ENCODE assay signal across 7 cellular contexts in the genomic region with DNA sequence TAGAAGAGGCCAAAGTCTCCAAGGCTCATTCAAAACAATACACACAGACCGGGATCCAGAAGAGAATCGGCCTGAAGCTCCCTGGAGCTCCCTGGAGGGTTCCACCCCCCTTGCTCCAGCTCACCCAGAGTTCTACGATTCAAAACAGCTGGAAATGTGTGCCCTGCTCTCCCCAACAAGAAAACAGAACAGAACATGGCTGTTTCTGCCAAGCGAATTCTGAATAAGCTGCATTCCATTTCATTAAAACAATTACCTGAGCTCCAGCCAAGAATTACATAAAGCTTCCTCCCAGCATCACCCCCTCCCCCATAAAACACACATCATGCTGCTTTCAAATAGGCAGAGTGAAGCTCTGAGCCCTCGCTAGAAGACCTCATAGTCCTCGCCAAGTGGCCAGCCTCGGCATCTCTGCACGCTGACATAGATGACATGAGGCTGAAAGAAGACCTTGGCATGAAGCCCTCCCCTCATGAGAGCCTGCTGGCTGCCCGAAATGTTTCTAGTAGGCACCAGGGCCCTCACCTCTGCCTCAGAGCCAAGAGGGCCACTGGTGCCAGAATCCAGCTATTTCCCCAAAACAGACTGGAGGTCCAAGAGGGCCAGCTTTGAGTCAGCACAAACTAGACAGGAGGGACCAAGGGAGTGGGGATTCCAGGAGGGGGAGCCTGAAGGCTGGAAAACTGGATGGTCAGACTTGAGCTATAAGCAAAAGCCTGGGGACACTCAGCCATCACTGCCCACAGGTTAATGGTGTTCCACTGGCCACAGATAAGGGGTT.
DNase-seq lines count a peak whose midpoint lies in the region; ATAC-seq and TF ChIP-seq lines count a peak whose summit lies in the region.

No MANE protein-coding gene starts in this region.

- no peaks in the 10 kb centered on the region for H3K27me3 Mint-ChIP-seq in stimulated activated naive CD8-positive, alpha-beta T cell treated with anti-CD3 and anti-CD28 coated beads, Interleukin-15, amount 100 ng/mL, for 72 hours

- peaks cover 49% of the 10 kb centered on the region for H3K4me1 ChIP-seq in stomach smooth muscle (ENCODE audit: control insufficient read depth, insufficient read depth, low read length)

- H3K27ac ChIP-seq in stomach smooth muscle (ENCODE audit: low read length): peak overlapping the region; percentile 87

- peaks cover 84% of the 10 kb centered on the region for H3K4me1 Mint-ChIP-seq in stimulated activated naive CD8-positive, alpha-beta T cell treated with anti-CD3 and anti-CD28 coated beads, Interleukin-15, amount 100 ng/mL, for 72 hours

- H3K27me3 ChIP-seq in stomach smooth muscle (ENCODE audit: control insufficient read depth in 1 of 2, insufficient read depth in 2 of 2, low read length in 2 of 2): no peaks in the 10 kb centered on the region

- DNase-seq in LNCaP clone FGC (ENCODE audit: low read depth) (peak; percentile 89), brain pericyte (ENCODE audit: low read depth, low spot score) (peak; percentile 78), inferior parietal cortex (ENCODE audit: extremely low spot score) (peak; percentile 41)
- no peak for DNase-seq in stimulated activated naive CD8-positive, alpha-beta T cell treated with anti-CD3 and anti-CD28 coated beads, Interleukin-15, amount 100 ng/mL, for 72 hours
- no peak for DNase-seq in central memory CD4-positive, alpha-beta T cell

- H3K4me3 ChIP-seq in LNCaP clone FGC (ENCODE audit: low read depth, low read length): no peak overlapping the region
- peak overlapping the region; percentile 41 to 49 for H3K4me3 ChIP-seq in stomach smooth muscle (ENCODE audit: low read length in 2 of 2)

- H3K4me3 Mint-ChIP-seq in stimulated activated naive CD8-positive, alpha-beta T cell treated with anti-CD3 and anti-CD28 coated beads, Interleukin-15, amount 100 ng/mL, for 72 hours: no peak overlapping the region

- H3K9me3 Mint-ChIP-seq in stimulated activated naive CD8-positive, alpha-beta T cell treated with anti-CD3 and anti-CD28 coated beads, Interleukin-15, amount 100 ng/mL, for 72 hours: no peaks in the 10 kb centered on the region

- H3K36me3 ChIP-seq in stomach smooth muscle (ENCODE audit: control insufficient read depth in 2 of 2, insufficient read depth in 2 of 2, low read length in 2 of 2): peaks cover 0 to 2% of the 10 kb centered on the region in 2 donors

- H3K9ac ChIP-seq in stomach smooth muscle (ENCODE audit: low read length in 2 of 2): peak overlapping the region; percentile 34 to 58

- no peak overlapping the region for H3K27ac Mint-ChIP-seq in stimulated activated naive CD8-positive, alpha-beta T cell treated with anti-CD3 and anti-CD28 coated beads, Interleukin-15, amount 100 ng/mL, for 72 hours

- H3K9me3 ChIP-seq in stomach smooth muscle (ENCODE audit: control insufficient read depth in 2 of 2, low read length in 2 of 2): no peaks in the 10 kb centered on the region

- ATAC-seq in HG02970 (IDR thresholded peaks at IDR 0.05; ENCODE audit: low FRiP score, unreplicated experiment): no peak
- no peak for ATAC-seq in stimulated activated naive CD8-positive, alpha-beta T cell treated with anti-CD3 and anti-CD28 coated beads, Interleukin-15, amount 100 ng/mL, for 72 hours

- no peak for TF ChIP-seq CTCF in LNCaP clone FGC (IDR thresholded peaks at IDR 0.05; ENCODE audit: control insufficient read depth, extremely low read depth, insufficient read depth)

Comparison
In these comparisons a context has a peak if more than half of its experiments do, and no peak if none do; other contexts are left out.
1. DNase-seq: peak in LNCaP clone FGC (single experiment), brain pericyte (single experiment) and inferior parietal cortex (single experiment); none in stimulated activated naive CD8-positive, alpha-beta T cell treated with anti-CD3 and anti-CD28 coated beads, Interleukin-15, amount 100 ng/mL, for 72 hours (0 of 2) and central memory CD4-positive, alpha-beta T cell (single experiment).